In the genomic region with DNA sequence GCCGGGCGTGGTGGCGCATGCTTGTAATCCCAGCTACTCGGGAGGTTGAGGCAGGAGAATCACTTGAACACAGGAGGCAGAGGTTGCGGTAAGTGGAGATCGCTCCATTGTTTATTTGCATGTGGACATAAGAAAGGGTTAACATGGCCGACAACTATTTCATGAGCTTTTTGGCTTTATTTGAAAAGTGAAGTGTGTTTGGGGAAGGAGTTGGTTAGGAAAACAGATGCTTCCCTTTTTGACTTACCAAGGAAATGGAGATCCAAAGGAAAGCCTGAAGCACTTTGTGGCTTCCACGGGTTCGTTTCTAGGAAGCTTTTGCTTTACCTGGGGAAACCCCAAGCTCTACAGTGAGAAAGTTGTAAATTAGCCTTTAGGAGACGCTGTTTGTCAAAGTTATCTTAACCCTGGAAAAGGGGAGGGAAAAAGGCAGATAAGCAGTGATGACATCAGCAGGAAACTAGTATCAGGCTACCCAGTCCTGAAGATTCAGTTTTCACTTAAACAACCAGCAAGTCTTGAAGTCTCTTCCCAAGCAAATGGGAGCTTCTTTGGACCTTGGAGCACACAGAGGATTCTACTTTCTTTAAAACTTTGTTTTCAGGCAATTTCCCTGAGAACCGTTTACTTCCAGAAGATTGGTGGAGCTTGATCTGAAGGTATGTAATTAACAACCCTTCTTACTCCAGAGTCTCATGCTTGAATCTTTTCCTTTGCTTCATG, we compare ENCODE assay signal across 8 cellular contexts. TPM values are rescaled to one million over a fixed set of nuclear protein-coding genes. Genes with fewer than 3 reads are reported as not detected.
DNase-seq lines count a peak whose midpoint lies in the region; ATAC-seq lines count a peak whose summit lies in the region.

A gene with protein sequence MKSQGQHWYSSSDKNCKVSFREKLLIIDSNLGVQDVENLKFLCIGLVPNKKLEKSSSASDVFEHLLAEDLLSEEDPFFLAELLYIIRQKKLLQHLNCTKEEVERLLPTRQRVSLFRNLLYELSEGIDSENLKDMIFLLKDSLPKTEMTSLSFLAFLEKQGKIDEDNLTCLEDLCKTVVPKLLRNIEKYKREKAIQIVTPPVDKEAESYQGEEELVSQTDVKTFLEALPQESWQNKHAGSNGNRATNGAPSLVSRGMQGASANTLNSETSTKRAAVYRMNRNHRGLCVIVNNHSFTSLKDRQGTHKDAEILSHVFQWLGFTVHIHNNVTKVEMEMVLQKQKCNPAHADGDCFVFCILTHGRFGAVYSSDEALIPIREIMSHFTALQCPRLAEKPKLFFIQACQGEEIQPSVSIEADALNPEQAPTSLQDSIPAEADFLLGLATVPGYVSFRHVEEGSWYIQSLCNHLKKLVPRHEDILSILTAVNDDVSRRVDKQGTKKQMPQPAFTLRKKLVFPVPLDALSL (plus strand): TSS at position 492 of the 723 bp plus-strand sequence. CDS start 2,637 bp downstream, outside the sequence.

- H3K36me3 Mint-ChIP-seq in T-helper 17 cell (ENCODE audit: low read depth), result no peaks in the 10 kb centered on the region

- H3K36me3 ChIP-seq in neuronal stem cell (replicated peaks in 1 of 2; ENCODE audit: control insufficient read depth in 2 of 2, insufficient read depth in 2 of 2, low read length in 2 of 2), result no peaks in the 10 kb centered on the region

- no peak within 1 kb of the TSS for H3K9ac ChIP-seq in neuronal stem cell (ENCODE audit: low read depth, low read length, poor library complexity)

- peak within 1 kb of the TSS; percentile 32 for H2AFZ ChIP-seq in neuronal stem cell (ENCODE audit: low read length)

- no peak within 1 kb of the TSS for H2BK15ac ChIP-seq in neuronal stem cell (ENCODE audit: low read length)

- no peak within 1 kb of the TSS for H3K4me2 ChIP-seq in neuronal stem cell (ENCODE audit: insufficient read depth, low read length, poor library complexity, severe bottlenecking)

- no CpG with 5 or more reads among the region's 11 CpGs for WGBS in neuronal stem cell (ENCODE audit: extremely low coverage in 2 of 2, insufficient read length in 2 of 2, insufficient replicate concordance in 1 of 2), 2 donors

- H3K18ac ChIP-seq in neuronal stem cell (ENCODE audit: low read length), result no peak within 1 kb of the TSS

- H3K27ac Mint-ChIP-seq in T-helper 17 cell, result peak within 1 kb of the TSS; percentile 95

- peaks cover 37% of the 10 kb centered on the region for H3K4me1 Mint-ChIP-seq in T-helper 17 cell

- H3K79me1 ChIP-seq in neuronal stem cell (ENCODE audit: low read depth, low read length), result no peaks in the 10 kb centered on the region

- H2AK5ac ChIP-seq in neuronal stem cell (ENCODE audit: low read depth, low read length), result no peak within 1 kb of the TSS

- H3K4me3 ChIP-seq in GM08714 (ENCODE audit: low read length), result peak within 1 kb of the TSS; percentile 90
- H3K4me3 ChIP-seq in neuronal stem cell (ENCODE audit: low read length in 2 of 2), result no peak within 1 kb of the TSS

- no peak within 1 kb of the TSS for H2BK5ac ChIP-seq in neuronal stem cell (ENCODE audit: low read length)

- H3K9me3 ChIP-seq in T-helper 17 cell (ENCODE audit: control insufficient read depth, low read length, poor library complexity, severe bottlenecking) (no peaks in the 10 kb centered on the region), neuronal stem cell (replicated peaks in 1 of 2; ENCODE audit: control insufficient read depth in 2 of 2, insufficient read depth in 1 of 2, low read depth in 1 of 2, low read length in 2 of 2) (no peaks in the 10 kb centered on the region)

- no peaks in the 10 kb centered on the region for H3K27me3 Mint-ChIP-seq in T-helper 17 cell

- no peak within 1 kb of the TSS for H2BK120ac ChIP-seq in neuronal stem cell (ENCODE audit: low read depth, low read length)

- peak within 1 kb of the TSS; percentile 27 for H3K27ac ChIP-seq in neuronal stem cell (replicated peaks; ENCODE audit: low read length)

- peak within 1 kb of the TSS; percentile 95 for H3K4me3 Mint-ChIP-seq in T-helper 17 cell

- no peak within 1 kb of the TSS for H3K14ac ChIP-seq in neuronal stem cell (ENCODE audit: low read length)

- H3K4ac ChIP-seq in neuronal stem cell (ENCODE audit: low read length), result no peak within 1 kb of the TSS

- DNase-seq in HT-29 (ENCODE audit: low spot score) (peak; percentile 87), T-helper 17 cell (no peak), fibroblast of gingiva (ENCODE audit: low read depth) (peak; percentile 45), neuronal stem cell (ENCODE audit: low spot score) (no peak), D341Med (ENCODE audit: low spot score) (no peak), NCI-H1417 (lab: John Stamatoyannopoulos, UW) (no peak)

- H4K8ac ChIP-seq in neuronal stem cell (ENCODE audit: low read depth, low read length), result no peak within 1 kb of the TSS

- H2BK12ac ChIP-seq in neuronal stem cell (ENCODE audit: low read length), result no peak within 1 kb of the TSS

- H3K23ac ChIP-seq in neuronal stem cell (ENCODE audit: low read depth, low read length, poor library complexity), result no peak within 1 kb of the TSS

- peaks cover 0 to 8% (median 0%) of the 10 kb centered on the region in 3 experiments for H3K27me3 ChIP-seq in neuronal stem cell (ENCODE audit: control insufficient read depth in 3 of 3, insufficient read depth in 3 of 3, low read depth in 1 of 3, low read length in 3 of 3)

- no peaks in the 10 kb centered on the region for H3K4me1 ChIP-seq in neuronal stem cell (ENCODE audit: control insufficient read depth in 2 of 2, insufficient read depth in 1 of 2, low read depth in 1 of 2, low read length in 2 of 2)

- no peak within 1 kb of the TSS for H4K91ac ChIP-seq in neuronal stem cell (ENCODE audit: low read depth, low read length, poor library complexity)

- ATAC-seq in GM21367 (IDR thresholded peaks at IDR 0.05; ENCODE audit: unreplicated experiment) (peak; percentile 75), T-helper 17 cell (peak; percentile 91)

RNA-seq across cellular contexts. Expression of the gene that starts here (rescaled TPM):
- total RNA-seq in HT-29 (2014; rRNA removed; shearing (Covaris generic)), result 2.5 and 6.3 TPM in 2 replicates
- 10 to 100 TPM; 16.4 to 21.2 TPM for total RNA-seq in T-helper 17 cell
- 0.10 TPM for polyA plus RNA-seq in neuronal stem cell (2013, experiment 1 of 2)
- 0.17 TPM for polyA plus RNA-seq in neuronal stem cell (2013, experiment 2 of 2)

Comparison
In these comparisons a context has a peak if more than half of its experiments do, and no peak if none do; other contexts are left out.
1. DNase-seq: peak in HT-29 (single experiment) and fibroblast of gingiva (single experiment); none in T-helper 17 cell (0 of 3), neuronal stem cell (single experiment), D341Med (single experiment) and NCI-H1417 (0 of 3).